ENCODE assay signal across 9 cellular contexts in the genomic region with DNA sequence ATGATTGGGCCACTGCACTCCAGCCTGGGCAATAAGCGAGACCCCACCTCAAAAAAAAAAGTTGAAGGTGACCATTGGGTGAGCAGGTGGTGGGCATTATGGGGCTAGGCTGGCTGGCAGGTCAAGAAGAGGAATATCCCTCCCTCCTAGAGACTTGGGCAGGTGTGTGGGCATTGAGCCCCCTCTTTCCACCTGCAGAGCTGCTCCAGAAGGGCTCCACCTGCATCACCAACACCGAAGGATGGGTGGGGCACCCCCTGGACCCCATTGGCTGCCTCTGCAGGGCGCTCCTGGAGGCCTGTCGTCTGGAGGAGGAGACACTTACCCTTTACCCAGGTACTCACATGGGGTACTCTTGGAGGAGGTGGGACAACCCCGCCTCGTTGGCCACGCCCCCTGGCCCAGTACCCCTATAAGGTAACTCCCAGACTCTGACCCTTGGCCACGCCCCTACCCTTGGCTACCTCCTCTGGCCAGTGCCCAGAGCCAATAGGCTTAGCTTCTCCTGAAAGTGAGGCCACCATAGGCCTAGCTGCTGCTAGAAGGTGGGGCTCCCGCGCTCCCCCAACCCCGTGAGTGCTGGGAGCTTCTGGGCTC. TPM values are rescaled to one million over a fixed set of nuclear protein-coding genes. Genes with fewer than 3 reads are reported as not detected.
A peak's percentile ranks its signal among the peaks of the same experiment; 100 is the strongest.
DNase-seq lines count a peak whose midpoint lies in the region; ATAC-seq and TF ChIP-seq lines count a peak whose summit lies in the region.
"Had no signal": no experiment of that assay in that cellular context is flagged by ENCODE, and none has a peak within 500 bp of the region (broad histone marks: within the 10 kb centered on the region; RNA-seq: fewer than 3 reads in every experiment).

No MANE protein-coding gene starts in this region.

- no peaks in the 10 kb centered on the region for H3K27me3 ChIP-seq in CD4-positive, CD25-positive, alpha-beta regulatory T cell (ENCODE audit: control insufficient read depth, insufficient read depth, low read length)

- TF ChIP-seq CTCF in WTC11 (IDR thresholded peaks at IDR 0.05) = no peak

- no peak overlapping the region for H3K4me3 Mint-ChIP-seq in CD4-positive, CD25-positive, alpha-beta regulatory T cell
- peak overlapping the region; percentile 73 for H3K4me3 Mint-ChIP-seq in WTC11

- H3K4me1 Mint-ChIP-seq in CD4-positive, CD25-positive, alpha-beta regulatory T cell = peaks cover 0 to 3% (median 0%) of the 10 kb centered on the region in 4 donors
- H3K4me1 Mint-ChIP-seq in WTC11 = 0 out of 2 replicates have a peak, but pooled peaks cover 3% of the 10 kb centered on the region

- no peaks in the 10 kb centered on the region for H3K36me3 ChIP-seq in CD4-positive, CD25-positive, alpha-beta regulatory T cell (ENCODE audit: control insufficient read depth, insufficient read depth, low read length)

- H3K27ac Mint-ChIP-seq in CD4-positive, CD25-positive, alpha-beta regulatory T cell = no peak overlapping the region
- H3K27ac Mint-ChIP-seq in WTC11 = peak overlapping the region; percentile 97

- no peak for DNase-seq in CD4-positive, CD25-positive, alpha-beta regulatory T cell
- DNase-seq in WTC11 (ENCODE audit: low spot score) (peak; percentile 100), left kidney (ENCODE audit: low read depth, low spot score) (peak; percentile 76), NOMO-1 (lab: John Stamatoyannopoulos, UW; ENCODE audit: unreplicated experiment in 2 of 2) (no peak), dermis blood vessel endothelial cell (no peak)

- no peak overlapping the region for H3K27ac ChIP-seq in CD4-positive, CD25-positive, alpha-beta regulatory T cell (ENCODE audit: insufficient read depth, low read length, poor library complexity, severe bottlenecking)

- H3K27me3 Mint-ChIP-seq in CD4-positive, CD25-positive, alpha-beta regulatory T cell = no peaks in the 10 kb centered on the region
- no peaks in the 10 kb centered on the region for H3K27me3 Mint-ChIP-seq in WTC11 (ENCODE audit: low read depth)

- H3K9me3 ChIP-seq in CD4-positive, CD25-positive, alpha-beta regulatory T cell (ENCODE audit: control insufficient read depth in 2 of 2, low read length in 2 of 2) = no peaks in the 10 kb centered on the region

- no peaks in the 10 kb centered on the region for H3K4me1 ChIP-seq in CD4-positive, CD25-positive, alpha-beta regulatory T cell (ENCODE audit: control insufficient read depth, insufficient read depth, low read length, poor library complexity, severe bottlenecking)

- CTCF ChIA-PET in WTC11 (lab: Charles Lee) = interaction anchor here (0.6 to 2.6 kb wide), 26 partner anchors 9 to 622 kb away, joined by 3 to 40 read pairs (median 4); partner anchors contain the start of gene MISP3

- no peaks in the 10 kb centered on the region for H3K9me3 Mint-ChIP-seq in CD4-positive, CD25-positive, alpha-beta regulatory T cell
- no peaks in the 10 kb centered on the region for H3K9me3 Mint-ChIP-seq in WTC11

- POLR2A ChIA-PET in WTC11 (lab: Charles Lee) = interaction anchor here (0.6 to 2.1 kb wide), 11 partner anchors 9 to 86 kb away, joined by 3 to 20 read pairs (median 5); partner anchors contain the start of gene ZSWIM4

- H3K36me3 Mint-ChIP-seq in CD4-positive, CD25-positive, alpha-beta regulatory T cell = peaks cover 9% of the 10 kb centered on the region
- peaks cover 26% of the 10 kb centered on the region for H3K36me3 Mint-ChIP-seq in WTC11

- ATAC-seq in CD4-positive, CD25-positive, alpha-beta regulatory T cell (ENCODE audit: low read depth in 2 of 2) = peak; percentile 16 to 32
- peak; percentile 55 for ATAC-seq in HG03442 (IDR thresholded peaks at IDR 0.05; ENCODE audit: unreplicated experiment)
- peak; percentile 90 for ATAC-seq in WTC11
- ATAC-seq in HG03159 (IDR thresholded peaks at IDR 0.05; ENCODE audit: unreplicated experiment) = no peak
- no peak for ATAC-seq in GM21528 (IDR thresholded peaks at IDR 0.05; ENCODE audit: low FRiP score, unreplicated experiment)

- no peak overlapping the region for H3K4me3 ChIP-seq in CD4-positive, CD25-positive, alpha-beta regulatory T cell (ENCODE audit: low read depth, low read length)

TF ChIP-seq in WTC11, 78 proteins besides CTCF, POLR2A, EP300 and RAD21:
- TF ChIP-seq ZNF232 (CRISPR knock-in tag; IDR thresholded peaks at IDR 0.05) = peak; percentile 44; the same call in 1 of the 2 replicates
- no peak for TF ChIP-seq ARID4B (CRISPR knock-in tag; IDR thresholded peaks at IDR 0.05; ENCODE audit: borderline replicate concordance)
- peak; percentile 63; the same call in 1 of the 2 replicates for TF ChIP-seq SP1 (CRISPR knock-in tag; conservative IDR thresholded peaks at IDR 0.05)
- peak; percentile 48; the same call in 1 of the 2 replicates for TF ChIP-seq ZNF121 (CRISPR knock-in tag; IDR thresholded peaks at IDR 0.05)

RNA-seq across cellular contexts. Expression of gene ZSWIM4, which starts 21.9 kb away (rescaled TPM):
- total RNA-seq in CD4-positive, CD25-positive, alpha-beta regulatory T cell = 4.5 TPM
- under 1 TPM; 0.46 to 0.82 (median 0.54) TPM for polyA plus RNA-seq in CD4-positive, CD25-positive, alpha-beta regulatory T cell
- total RNA-seq in WTC11 (2021) (33.4 to 35.5 TPM (median 34.2 TPM) in 3 replicates), dermis blood vessel endothelial cell (23.7 and 26.0 TPM in 2 replicates)

RNA-seq across cellular contexts. Expression of gene C19orf53, which starts 42.9 kb away (rescaled TPM):
- total RNA-seq in CD4-positive, CD25-positive, alpha-beta regulatory T cell = 61.2 TPM
- 100 to 1,000 TPM; 205 to 244 (median 237) TPM for polyA plus RNA-seq in CD4-positive, CD25-positive, alpha-beta regulatory T cell
- total RNA-seq in WTC11 (2021) (102 to 112 TPM (median 110 TPM) in 3 replicates), dermis blood vessel endothelial cell (34.0 and 59.1 TPM in 2 replicates)

RNA-seq across cellular contexts. Expression of gene MRI1, which starts 52.8 kb away (rescaled TPM):
- 38.2 TPM for total RNA-seq in CD4-positive, CD25-positive, alpha-beta regulatory T cell
- polyA plus RNA-seq in CD4-positive, CD25-positive, alpha-beta regulatory T cell = 1 to 10 TPM; 6.6 to 9.3 (median 8.5) TPM
- total RNA-seq in WTC11 (2021) = 27.9 to 29.9 TPM (median 28.1 TPM) in 3 replicates
- total RNA-seq in dermis blood vessel endothelial cell = 51.8 and 58.0 TPM in 2 replicates

RNA-seq across cellular contexts. Expression of gene NANOS3, which starts 59.8 kb away (rescaled TPM):
- not detected for total RNA-seq in CD4-positive, CD25-positive, alpha-beta regulatory T cell
- polyA plus RNA-seq in CD4-positive, CD25-positive, alpha-beta regulatory T cell = not detected
- total RNA-seq in WTC11 (2021) (0.66 to 1.1 TPM (median 0.71 TPM) in 3 replicates), dermis blood vessel endothelial cell (not detected in 2 replicates)
- total RNA-seq: fibroblast of lung had no signal
- polyA plus RNA-seq: fibroblast of lung had no signal

Comparison
In these comparisons a context has a peak if more than half of its experiments do, and no peak if none do; other contexts are left out.
1. ATAC-seq: peak in CD4-positive, CD25-positive, alpha-beta regulatory T cell (2 of 2), HG03442 (single experiment) and WTC11 (single experiment); none in HG03159 (single experiment) and GM21528 (single experiment).
2. DNase-seq: peak in WTC11 (single experiment) and left kidney (single experiment); none in CD4-positive, CD25-positive, alpha-beta regulatory T cell (0 of 3), NOMO-1 (0 of 2) and dermis blood vessel endothelial cell (single experiment).